10 cellular contexts compared by ENCODE assay signal in genomic region chr7:44131173-44132009, GRCh38. TPM values are rescaled to one million over a fixed set of nuclear protein-coding genes. Genes with fewer than 3 reads are reported as not detected.
DNase-seq lines count a peak whose midpoint lies in the region; ATAC-seq and TF ChIP-seq lines count a peak whose summit lies in the region.
"Had no signal": no experiment of that assay in that cellular context is flagged by ENCODE, and none has a peak within 500 bp of the region (broad histone marks: within the 10 kb centered on the region; RNA-seq: fewer than 3 reads in every experiment).

No MANE protein-coding gene starts in this region.

- DNase-seq in DMS53 (lab: John Stamatoyannopoulos, UW) (peak; percentile 85), WERI-Rb-1 (peak; percentile 79), left kidney (ENCODE audit: low read depth, low spot score) (peak; percentile 57), GM19238 (ENCODE audit: insufficient read length, low spot score) (no peak)
- no peak for DNase-seq in CD8-positive, alpha-beta T cell
- DNase-seq: occipital lobe had no signal

- H3K27ac ChIP-seq in KOPT-K1 (ENCODE audit: low read depth, low read length, poor library complexity, severe bottlenecking) (peak overlapping the region; percentile 16), WERI-Rb-1 (no peak overlapping the region; the same call in 1 of the 2 replicates)
- H3K27ac ChIP-seq in CD8-positive, alpha-beta T cell (ENCODE audit: low read depth, low read length), result no peak overlapping the region
- H3K27ac ChIP-seq: SJSA1 had no signal

- H3K4me1 Mint-ChIP-seq in CD8-positive, alpha-beta T cell (ENCODE audit: low read depth), result no peaks in the 10 kb centered on the region

- peaks cover 7% of the 10 kb centered on the region for H3K9me3 Mint-ChIP-seq in CD8-positive, alpha-beta T cell

- peaks cover 17% of the 10 kb centered on the region for H3K9me3 ChIP-seq in KOPT-K1 (ENCODE audit: insufficient read depth, low read length, poor library complexity, severe bottlenecking)
- H3K9me3 ChIP-seq in WERI-Rb-1 (ENCODE audit: severe bottlenecking), result no peaks in the 10 kb centered on the region
- H3K9me3 ChIP-seq in CD8-positive, alpha-beta T cell (ENCODE audit: low read length), result no peaks in the 10 kb centered on the region
- H3K9me3 ChIP-seq: SJSA1 had no signal

- H3K27me3 ChIP-seq in WERI-Rb-1 (ENCODE audit: insufficient read depth, low read depth, severe bottlenecking), result no peaks in the 10 kb centered on the region
- H3K27me3 ChIP-seq in CD8-positive, alpha-beta T cell (ENCODE audit: insufficient read depth, low read length), result no peaks in the 10 kb centered on the region
- H3K27me3 ChIP-seq: SJSA1 had no signal

- no peak for ATAC-seq in CD8-positive, alpha-beta T cell
- no peak for ATAC-seq in HG03460 (IDR thresholded peaks at IDR 0.05; ENCODE audit: unreplicated experiment)
- no peak for ATAC-seq in GM21526 (IDR thresholded peaks at IDR 0.05; ENCODE audit: low FRiP score, unreplicated experiment)

- intact Hi-C loops in CD8-positive, alpha-beta T cell (cut with DNase I, micrococcal nuclease), result no loop called here

- H3K4me1 ChIP-seq in CD8-positive, alpha-beta T cell (ENCODE audit: insufficient read depth, low read length), result no peaks in the 10 kb centered on the region
- H3K4me1 ChIP-seq: SJSA1 had no signal

- H3K4me3 ChIP-seq in WERI-Rb-1 (ENCODE audit: low read depth, low read length), result no peak overlapping the region
- no peak overlapping the region for H3K4me3 ChIP-seq in CD8-positive, alpha-beta T cell (ENCODE audit: low read depth, low read length)
- H3K4me3 ChIP-seq: SJSA1 had no signal

- CTCF ChIA-PET in CD8-positive, alpha-beta T cell (lab: Charles Lee), result interaction anchor here (0.6 to 1.1 kb wide), 2 partner anchors 36 to 110 kb away, joined by 3 read pairs; no protein-coding TSS in a partner anchor

- H3K4me3 Mint-ChIP-seq in CD8-positive, alpha-beta T cell, result no peak overlapping the region

- H3K36me3 ChIP-seq in KOPT-K1 (ENCODE audit: insufficient read depth, low read length) (no peaks in the 10 kb centered on the region), WERI-Rb-1 (no peaks in the 10 kb centered on the region)
- no peaks in the 10 kb centered on the region for H3K36me3 ChIP-seq in CD8-positive, alpha-beta T cell (ENCODE audit: insufficient read depth, low read length)
- H3K36me3 ChIP-seq: SJSA1 had no signal

- no peaks in the 10 kb centered on the region for H3K27me3 Mint-ChIP-seq in CD8-positive, alpha-beta T cell (ENCODE audit: low read depth)

- H3K27ac Mint-ChIP-seq in CD8-positive, alpha-beta T cell, result no peak overlapping the region

- no peaks in the 10 kb centered on the region for H3K36me3 Mint-ChIP-seq in CD8-positive, alpha-beta T cell

- POLR2A ChIA-PET in CD8-positive, alpha-beta T cell (lab: Charles Lee), result no interaction called here

- peak; percentile 94 for TF ChIP-seq CTCF in WERI-Rb-1 (IDR thresholded peaks at IDR 0.05; ENCODE audit: low read depth, low read length)
- TF ChIP-seq CTCF in CD8-positive, alpha-beta T cell (IDR thresholded peaks at IDR 0.05), result no peak

RNA-seq across cellular contexts. Expression of gene POLD2, which starts 8.0 kb away (rescaled TPM):
- total RNA-seq in CD8-positive, alpha-beta T cell, result 10 to 100 TPM; 44.0 to 48.9 TPM

RNA-seq across cellular contexts. Expression of gene MYL7, which starts 9.7 kb away (rescaled TPM):
- not detected for total RNA-seq in CD8-positive, alpha-beta T cell
- total RNA-seq: occipital lobe, SJSA1 had no signal

RNA-seq across cellular contexts. Expression of gene AEBP1, which starts 27.2 kb away (rescaled TPM):
- total RNA-seq in CD8-positive, alpha-beta T cell, result 10 to 100 TPM; 15.9 to 22.6 TPM
- total RNA-seq: SJSA1 had no signal

RNA-seq across cellular contexts. Expression of gene POLM, which starts 49.1 kb away (rescaled TPM):
- 10 to 100 TPM; 35.7 to 42.0 TPM for total RNA-seq in CD8-positive, alpha-beta T cell

RNA-seq across cellular contexts. Expression of gene GCK, which starts 57.8 kb away (rescaled TPM):
- 1 to 10 TPM in 1 of 2 experiments, under 1 TPM in 1; 0.78 to 1.1 TPM for total RNA-seq in CD8-positive, alpha-beta T cell

Comparison
In these comparisons a context has a peak if more than half of its experiments do, and no peak if none do; other contexts are left out.
1. DNase-seq: peak in DMS53 (single experiment), WERI-Rb-1 (single experiment) and left kidney (single experiment); none in GM19238 (single experiment) and CD8-positive, alpha-beta T cell (0 of 7).